1 cellular context compared by ENCODE assay signal in the genomic region with DNA sequence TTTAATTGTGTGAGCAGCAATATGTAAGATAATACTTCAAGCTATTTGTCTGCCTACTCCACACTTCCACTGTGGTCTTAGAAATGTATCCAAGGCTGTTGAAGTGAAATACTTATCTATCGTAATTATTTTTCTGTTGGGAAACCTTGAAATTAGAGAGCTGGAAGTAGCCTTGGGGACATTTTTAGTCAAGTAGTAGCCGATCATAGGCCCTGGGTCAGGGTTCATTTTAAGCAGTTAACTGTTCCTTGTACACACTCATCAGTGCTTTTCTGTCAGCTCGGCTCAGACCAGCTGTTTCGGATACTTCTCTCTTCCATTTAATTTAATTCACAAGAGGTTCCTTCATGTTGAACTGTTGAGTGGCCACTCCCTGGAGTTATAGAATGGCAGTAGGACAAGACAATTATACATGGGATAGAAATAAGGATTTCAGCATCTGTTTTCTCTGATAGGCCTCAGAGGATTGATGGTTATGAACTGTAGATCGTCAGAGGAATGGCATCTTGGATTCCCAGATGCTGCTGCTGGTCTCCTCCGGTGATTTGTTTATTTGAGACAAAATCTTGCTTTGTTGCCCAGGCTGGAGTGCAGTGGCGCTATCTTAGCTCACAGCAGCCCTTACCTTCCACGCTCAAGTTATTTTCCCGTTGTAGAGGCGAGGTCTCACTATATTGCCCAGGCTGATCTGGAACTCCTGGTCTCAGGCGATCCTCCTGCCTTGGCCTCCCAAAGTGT.
TF ChIP-seq lines count a peak whose summit lies in the region.

No MANE protein-coding gene starts in this region.

TF ChIP-seq in H1, 55 proteins besides CTCF, POLR2A, EP300 and RAD21:
- TF ChIP-seq SUZ12 (IDR thresholded peaks at IDR 0.05; ENCODE audit: low read length): no peak
- TF ChIP-seq POU5F1 (IDR thresholded peaks at IDR 0.05; ENCODE audit: low read depth, low read length): no peak
- TF ChIP-seq GTF2F1 (IDR thresholded peaks at IDR 0.05; ENCODE audit: borderline replicate concordance, low read depth, low read length): no peak
- TF ChIP-seq, protein P1, sequence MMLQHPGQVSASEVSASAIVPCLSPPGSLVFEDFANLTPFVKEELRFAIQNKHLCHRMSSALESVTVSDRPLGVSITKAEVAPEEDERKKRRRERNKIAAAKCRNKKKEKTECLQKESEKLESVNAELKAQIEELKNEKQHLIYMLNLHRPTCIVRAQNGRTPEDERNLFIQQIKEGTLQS (IDR thresholded peaks at IDR 0.05; ENCODE audit: insufficient read depth, low read depth, low read length): no peak
- TF ChIP-seq, protein P2, sequence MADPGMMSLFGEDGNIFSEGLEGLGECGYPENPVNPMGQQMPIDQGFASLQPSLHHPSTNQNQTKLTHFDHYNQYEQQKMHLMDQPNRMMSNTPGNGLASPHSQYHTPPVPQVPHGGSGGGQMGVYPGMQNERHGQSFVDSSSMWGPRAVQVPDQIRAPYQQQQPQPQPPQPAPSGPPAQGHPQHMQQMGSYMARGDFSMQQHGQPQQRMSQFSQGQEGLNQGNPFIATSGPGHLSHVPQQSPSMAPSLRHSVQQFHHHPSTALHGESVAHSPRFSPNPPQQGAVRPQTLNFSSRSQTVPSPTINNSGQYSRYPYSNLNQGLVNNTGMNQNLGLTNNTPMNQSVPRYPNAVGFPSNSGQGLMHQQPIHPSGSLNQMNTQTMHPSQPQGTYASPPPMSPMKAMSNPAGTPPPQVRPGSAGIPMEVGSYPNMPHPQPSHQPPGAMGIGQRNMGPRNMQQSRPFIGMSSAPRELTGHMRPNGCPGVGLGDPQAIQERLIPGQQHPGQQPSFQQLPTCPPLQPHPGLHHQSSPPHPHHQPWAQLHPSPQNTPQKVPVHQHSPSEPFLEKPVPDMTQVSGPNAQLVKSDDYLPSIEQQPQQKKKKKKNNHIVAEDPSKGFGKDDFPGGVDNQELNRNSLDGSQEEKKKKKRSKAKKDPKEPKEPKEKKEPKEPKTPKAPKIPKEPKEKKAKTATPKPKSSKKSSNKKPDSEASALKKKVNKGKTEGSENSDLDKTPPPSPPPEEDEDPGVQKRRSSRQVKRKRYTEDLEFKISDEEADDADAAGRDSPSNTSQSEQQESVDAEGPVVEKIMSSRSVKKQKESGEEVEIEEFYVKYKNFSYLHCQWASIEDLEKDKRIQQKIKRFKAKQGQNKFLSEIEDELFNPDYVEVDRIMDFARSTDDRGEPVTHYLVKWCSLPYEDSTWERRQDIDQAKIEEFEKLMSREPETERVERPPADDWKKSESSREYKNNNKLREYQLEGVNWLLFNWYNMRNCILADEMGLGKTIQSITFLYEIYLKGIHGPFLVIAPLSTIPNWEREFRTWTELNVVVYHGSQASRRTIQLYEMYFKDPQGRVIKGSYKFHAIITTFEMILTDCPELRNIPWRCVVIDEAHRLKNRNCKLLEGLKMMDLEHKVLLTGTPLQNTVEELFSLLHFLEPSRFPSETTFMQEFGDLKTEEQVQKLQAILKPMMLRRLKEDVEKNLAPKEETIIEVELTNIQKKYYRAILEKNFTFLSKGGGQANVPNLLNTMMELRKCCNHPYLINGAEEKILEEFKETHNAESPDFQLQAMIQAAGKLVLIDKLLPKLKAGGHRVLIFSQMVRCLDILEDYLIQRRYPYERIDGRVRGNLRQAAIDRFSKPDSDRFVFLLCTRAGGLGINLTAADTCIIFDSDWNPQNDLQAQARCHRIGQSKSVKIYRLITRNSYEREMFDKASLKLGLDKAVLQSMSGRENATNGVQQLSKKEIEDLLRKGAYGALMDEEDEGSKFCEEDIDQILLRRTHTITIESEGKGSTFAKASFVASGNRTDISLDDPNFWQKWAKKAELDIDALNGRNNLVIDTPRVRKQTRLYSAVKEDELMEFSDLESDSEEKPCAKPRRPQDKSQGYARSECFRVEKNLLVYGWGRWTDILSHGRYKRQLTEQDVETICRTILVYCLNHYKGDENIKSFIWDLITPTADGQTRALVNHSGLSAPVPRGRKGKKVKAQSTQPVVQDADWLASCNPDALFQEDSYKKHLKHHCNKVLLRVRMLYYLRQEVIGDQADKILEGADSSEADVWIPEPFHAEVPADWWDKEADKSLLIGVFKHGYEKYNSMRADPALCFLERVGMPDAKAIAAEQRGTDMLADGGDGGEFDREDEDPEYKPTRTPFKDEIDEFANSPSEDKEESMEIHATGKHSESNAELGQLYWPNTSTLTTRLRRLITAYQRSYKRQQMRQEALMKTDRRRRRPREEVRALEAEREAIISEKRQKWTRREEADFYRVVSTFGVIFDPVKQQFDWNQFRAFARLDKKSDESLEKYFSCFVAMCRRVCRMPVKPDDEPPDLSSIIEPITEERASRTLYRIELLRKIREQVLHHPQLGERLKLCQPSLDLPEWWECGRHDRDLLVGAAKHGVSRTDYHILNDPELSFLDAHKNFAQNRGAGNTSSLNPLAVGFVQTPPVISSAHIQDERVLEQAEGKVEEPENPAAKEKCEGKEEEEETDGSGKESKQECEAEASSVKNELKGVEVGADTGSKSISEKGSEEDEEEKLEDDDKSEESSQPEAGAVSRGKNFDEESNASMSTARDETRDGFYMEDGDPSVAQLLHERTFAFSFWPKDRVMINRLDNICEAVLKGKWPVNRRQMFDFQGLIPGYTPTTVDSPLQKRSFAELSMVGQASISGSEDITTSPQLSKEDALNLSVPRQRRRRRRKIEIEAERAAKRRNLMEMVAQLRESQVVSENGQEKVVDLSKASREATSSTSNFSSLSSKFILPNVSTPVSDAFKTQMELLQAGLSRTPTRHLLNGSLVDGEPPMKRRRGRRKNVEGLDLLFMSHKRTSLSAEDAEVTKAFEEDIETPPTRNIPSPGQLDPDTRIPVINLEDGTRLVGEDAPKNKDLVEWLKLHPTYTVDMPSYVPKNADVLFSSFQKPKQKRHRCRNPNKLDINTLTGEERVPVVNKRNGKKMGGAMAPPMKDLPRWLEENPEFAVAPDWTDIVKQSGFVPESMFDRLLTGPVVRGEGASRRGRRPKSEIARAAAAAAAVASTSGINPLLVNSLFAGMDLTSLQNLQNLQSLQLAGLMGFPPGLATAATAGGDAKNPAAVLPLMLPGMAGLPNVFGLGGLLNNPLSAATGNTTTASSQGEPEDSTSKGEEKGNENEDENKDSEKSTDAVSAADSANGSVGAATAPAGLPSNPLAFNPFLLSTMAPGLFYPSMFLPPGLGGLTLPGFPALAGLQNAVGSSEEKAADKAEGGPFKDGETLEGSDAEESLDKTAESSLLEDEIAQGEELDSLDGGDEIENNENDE (IDR thresholded peaks at IDR 0.05; ENCODE audit: insufficient replicate concordance, low read length): no peak
- TF ChIP-seq CREB1 (IDR thresholded peaks at IDR 0.05): no peak
- TF ChIP-seq SP1 (IDR thresholded peaks at IDR 0.05; ENCODE audit: low read depth, low read length): no peak
- no peak for TF ChIP-seq PHF8 (conservative IDR thresholded peaks at IDR 0.05; ENCODE audit: low read depth, low read length)
- no peak for TF ChIP-seq RFX5 (IDR thresholded peaks at IDR 0.05; ENCODE audit: borderline replicate concordance, low read depth, low read length)
- no peak for TF ChIP-seq KDM1A (IDR thresholded peaks at IDR 0.05; ENCODE audit: borderline replicate concordance, low read length)
- no peak for TF ChIP-seq CBX8 (IDR thresholded peaks at IDR 0.05; ENCODE audit: borderline replicate concordance, low read depth, low read length)
- TF ChIP-seq, protein P3, sequence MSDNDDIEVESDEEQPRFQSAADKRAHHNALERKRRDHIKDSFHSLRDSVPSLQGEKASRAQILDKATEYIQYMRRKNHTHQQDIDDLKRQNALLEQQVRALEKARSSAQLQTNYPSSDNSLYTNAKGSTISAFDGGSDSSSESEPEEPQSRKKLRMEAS (IDR thresholded peaks at IDR 0.05): no peak
- no peak for TF ChIP-seq TAF7 (optimal IDR thresholded peaks at IDR 0.05; ENCODE audit: borderline replicate concordance, low read depth, low read length)
- no peak for TF ChIP-seq RXRA (IDR thresholded peaks at IDR 0.05; ENCODE audit: insufficient read depth, low read depth, low read length)
- no peak for TF ChIP-seq GABPA (IDR thresholded peaks at IDR 0.05; ENCODE audit: borderline replicate concordance, insufficient read depth, low read length)
- TF ChIP-seq HDAC2 (IDR thresholded peaks at IDR 0.05; ENCODE audit: borderline replicate concordance in 1 of 2, low read depth in 2 of 2, low read length in 2 of 2): no peak
- TF ChIP-seq JUN (IDR thresholded peaks at IDR 0.05; ENCODE audit: low read depth, low read length): no peak
- no peak for TF ChIP-seq HDAC6 (IDR thresholded peaks at IDR 0.05; ENCODE audit: low read depth, low read length)
